ENCODE assay signal across 8 cellular contexts in the genomic region with DNA sequence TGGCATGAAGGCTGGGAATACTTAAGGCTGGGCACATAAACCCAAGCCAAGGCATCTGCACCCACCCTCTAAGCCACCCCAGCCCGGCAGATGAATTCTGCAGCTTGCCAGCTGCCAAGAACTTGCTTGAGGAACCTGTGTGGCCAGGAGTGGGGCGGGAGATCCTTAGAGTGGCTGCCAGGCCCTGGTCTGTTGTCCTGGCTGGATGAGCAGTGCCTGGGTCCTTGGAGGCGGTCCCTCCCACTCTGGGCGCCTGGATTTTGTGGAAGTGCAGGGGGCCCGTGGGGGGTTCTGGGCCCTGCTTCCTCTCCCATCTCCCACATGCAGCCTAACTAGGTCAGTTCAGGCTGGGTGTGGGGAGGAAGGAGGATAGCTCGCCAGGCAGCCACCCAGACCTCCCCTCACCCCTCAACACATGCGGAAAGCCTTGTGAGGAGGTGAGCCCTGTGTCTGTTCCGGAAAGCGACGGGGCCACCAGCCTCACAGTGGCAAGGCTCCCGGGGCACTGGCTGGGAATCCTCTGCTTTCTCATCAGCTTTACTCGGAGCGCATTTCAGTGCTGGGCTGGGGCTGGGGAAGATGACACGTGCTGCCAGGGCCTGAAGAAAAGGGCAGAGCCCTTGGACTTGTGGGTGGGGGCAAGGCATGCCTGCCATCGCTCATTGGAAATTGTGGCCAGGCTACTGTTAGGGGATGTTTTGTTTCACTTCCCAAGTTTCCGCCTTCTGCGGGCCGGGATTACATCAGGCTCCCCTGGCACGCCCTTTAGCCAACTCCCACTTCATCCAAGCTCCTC. TPM values are rescaled to one million over a fixed set of nuclear protein-coding genes. Genes with fewer than 3 reads are reported as not detected.
DNase-seq lines count a peak whose midpoint lies in the region; ATAC-seq and TF ChIP-seq lines count a peak whose summit lies in the region.

No MANE protein-coding gene starts in this region.

- no peaks in the 10 kb centered on the region for H3K36me3 ChIP-seq in HEK293 (ENCODE audit: control insufficient read depth in 2 of 2, insufficient read depth in 1 of 2, low read length in 2 of 2)
- H3K36me3 ChIP-seq in ascending aorta: no peaks in the 10 kb centered on the region

- intact Hi-C loops in ascending aorta (cut with DNase I) (no loop called here), right cardiac atrium (cut with DNase I) (no loop called here)

- ATAC-seq in right cardiac atrium (peak; percentile 90), HG03175 (IDR thresholded peaks at IDR 0.05; ENCODE audit: unreplicated experiment) (no peak)

- no peak overlapping the region for H3K4me3 ChIP-seq in HEK293 (ENCODE audit: low read depth, low read length)
- peak overlapping the region in 1 of 2 donors; percentile 6 for H3K4me3 ChIP-seq in ascending aorta
- H3K4me3 ChIP-seq in right cardiac atrium (ENCODE audit: low read length): no peak overlapping the region

- H3K4me1 ChIP-seq in HEK293 (ENCODE audit: control insufficient read depth, insufficient read depth, low read length) (peaks cover 3% of the 10 kb centered on the region; the same call in 1 of the 2 replicates), ascending aorta (no peaks in the 10 kb centered on the region), right cardiac atrium (ENCODE audit: control insufficient read depth, insufficient read depth, low read length) (peaks cover 3% of the 10 kb centered on the region)

- POLR2A ChIA-PET in HEK293 (lab: Yijun Ruan, JAX): no interaction called here

- 40% methylated on average over 19 of the region's 19 CpGs for WGBS in right cardiac atrium

- TF ChIP-seq CTCF in HEK293 (tag by site-specific recombination; IDR thresholded peaks at IDR 0.05): no peak
- no peak for TF ChIP-seq CTCF in ascending aorta (IDR thresholded peaks at IDR 0.05)
- TF ChIP-seq CTCF in GM13977 (IDR thresholded peaks at IDR 0.05; ENCODE audit: extremely low read depth, insufficient read depth, missing control alignments): no peak

- H3K27me3 ChIP-seq in ascending aorta (peaks cover 1% of the 10 kb centered on the region), right cardiac atrium (ENCODE audit: control insufficient read depth, insufficient read depth) (no peaks in the 10 kb centered on the region)

- H3K9me3 ChIP-seq in HEK293 (ENCODE audit: control insufficient read depth, insufficient read depth, low read depth, low read length) (no peaks in the 10 kb centered on the region), ascending aorta (no peaks in the 10 kb centered on the region), right cardiac atrium (ENCODE audit: control insufficient read depth, low read length) (no peaks in the 10 kb centered on the region)

- H3K27ac ChIP-seq in HEK293 (ENCODE audit: extremely low read depth, low read depth, low read length) (no peak overlapping the region), ascending aorta (peak overlapping the region; percentile 53), right cardiac atrium (ENCODE audit: low read length) (peak overlapping the region; percentile 65)

- in situ Hi-C loops in GM13977 (cut with MboI; ENCODE audit: low pct_unique_long_range_greater_than_20kb, low sequenced_read_pairs, unreplicated experiment): no loop called here

- DNase-seq in ascending aorta (ENCODE audit: low spot score in 2 of 2): peak in 1 of 2 donors; percentile 83
- DNase-seq in right cardiac atrium: peak; percentile 84 to 92 (median 91)
- peak; percentile 83 for DNase-seq in stromal cell of bone marrow (ENCODE audit: low read depth)
- no peak for DNase-seq in RPMI8226
- DNase-seq in NCI-H1048 (lab: John Stamatoyannopoulos, UW): no peak
- DNase-seq in GM13977 (ENCODE audit: low spot score): no peak

- CTCF ChIA-PET in HEK293 (lab: Yijun Ruan, JAX): interaction anchor here (0.6 to 1.6 kb wide), 3 partner anchors 45 to 78 kb away, joined by 4 to 5 read pairs (median 5); no protein-coding TSS in a partner anchor

TF ChIP-seq in HEK293, 187 proteins besides CTCF, POLR2A, EP300 and RAD21:
- TF ChIP-seq ZNF548 (tag by site-specific recombination; IDR thresholded peaks at IDR 0.05) (no peak), MEIS1 (CRISPR knock-in tag; IDR thresholded peaks at IDR 0.05; ENCODE audit: borderline replicate concordance) (no peak), EGR2 (tag by site-specific recombination; IDR thresholded peaks at IDR 0.05; ENCODE audit: low read depth) (0 out of 2 replicates have a peak, but pooled peaks have one; percentile 13), ZNF623 (tag by site-specific recombination; IDR thresholded peaks at IDR 0.05) (no peak), KLF1 (tag by site-specific recombination; IDR thresholded peaks at IDR 0.05) (0 out of 2 replicates have a peak, but pooled peaks have one; percentile 33)
- TF ChIP-seq, protein P1, sequence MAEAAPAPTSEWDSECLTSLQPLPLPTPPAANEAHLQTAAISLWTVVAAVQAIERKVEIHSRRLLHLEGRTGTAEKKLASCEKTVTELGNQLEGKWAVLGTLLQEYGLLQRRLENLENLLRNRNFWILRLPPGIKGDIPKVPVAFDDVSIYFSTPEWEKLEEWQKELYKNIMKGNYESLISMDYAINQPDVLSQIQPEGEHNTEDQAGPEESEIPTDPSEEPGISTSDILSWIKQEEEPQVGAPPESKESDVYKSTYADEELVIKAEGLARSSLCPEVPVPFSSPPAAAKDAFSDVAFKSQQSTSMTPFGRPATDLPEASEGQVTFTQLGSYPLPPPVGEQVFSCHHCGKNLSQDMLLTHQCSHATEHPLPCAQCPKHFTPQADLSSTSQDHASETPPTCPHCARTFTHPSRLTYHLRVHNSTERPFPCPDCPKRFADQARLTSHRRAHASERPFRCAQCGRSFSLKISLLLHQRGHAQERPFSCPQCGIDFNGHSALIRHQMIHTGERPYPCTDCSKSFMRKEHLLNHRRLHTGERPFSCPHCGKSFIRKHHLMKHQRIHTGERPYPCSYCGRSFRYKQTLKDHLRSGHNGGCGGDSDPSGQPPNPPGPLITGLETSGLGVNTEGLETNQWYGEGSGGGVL (tag by site-specific recombination; IDR thresholded peaks at IDR 0.05): no peak
- TF ChIP-seq, protein P2, sequence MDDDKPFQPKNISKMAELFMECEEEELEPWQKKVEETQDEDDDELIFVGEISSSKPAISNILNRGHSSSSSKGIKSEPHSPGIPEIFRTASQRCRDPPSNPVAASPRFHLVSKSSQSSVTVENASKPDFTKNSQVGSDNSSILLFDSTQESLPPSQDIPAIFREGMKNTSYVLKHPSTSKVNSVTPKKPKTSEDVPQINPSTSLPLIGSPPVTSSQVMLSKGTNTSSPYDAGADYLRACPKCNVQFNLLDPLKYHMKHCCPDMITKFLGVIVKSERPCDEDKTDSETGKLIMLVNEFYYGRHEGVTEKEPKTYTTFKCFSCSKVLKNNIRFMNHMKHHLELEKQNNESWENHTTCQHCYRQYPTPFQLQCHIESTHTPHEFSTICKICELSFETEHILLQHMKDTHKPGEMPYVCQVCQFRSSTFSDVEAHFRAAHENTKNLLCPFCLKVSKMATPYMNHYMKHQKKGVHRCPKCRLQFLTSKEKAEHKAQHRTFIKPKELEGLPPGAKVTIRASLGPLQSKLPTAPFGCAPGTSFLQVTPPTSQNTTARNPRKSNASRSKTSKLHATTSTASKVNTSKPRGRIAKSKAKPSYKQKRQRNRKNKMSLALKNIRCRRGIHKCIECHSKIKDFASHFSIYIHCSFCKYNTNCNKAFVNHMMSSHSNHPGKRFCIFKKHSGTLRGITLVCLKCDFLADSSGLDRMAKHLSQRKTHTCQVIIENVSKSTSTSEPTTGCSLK (tag by site-specific recombination; IDR thresholded peaks at IDR 0.05): no peak
- TF ChIP-seq, protein P3, sequence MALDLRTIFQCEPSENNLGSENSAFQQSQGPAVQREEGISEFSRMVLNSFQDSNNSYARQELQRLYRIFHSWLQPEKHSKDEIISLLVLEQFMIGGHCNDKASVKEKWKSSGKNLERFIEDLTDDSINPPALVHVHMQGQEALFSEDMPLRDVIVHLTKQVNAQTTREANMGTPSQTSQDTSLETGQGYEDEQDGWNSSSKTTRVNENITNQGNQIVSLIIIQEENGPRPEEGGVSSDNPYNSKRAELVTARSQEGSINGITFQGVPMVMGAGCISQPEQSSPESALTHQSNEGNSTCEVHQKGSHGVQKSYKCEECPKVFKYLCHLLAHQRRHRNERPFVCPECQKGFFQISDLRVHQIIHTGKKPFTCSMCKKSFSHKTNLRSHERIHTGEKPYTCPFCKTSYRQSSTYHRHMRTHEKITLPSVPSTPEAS (tag by site-specific recombination; IDR thresholded peaks at IDR 0.05): no peak

RNA-seq across cellular contexts. Expression of a gene that starts 8.4 kb away (rescaled TPM):
- total RNA-seq in ascending aorta: 5.3 TPM
- total RNA-seq in right cardiac atrium: 1 to 10 TPM; 4.1 to 7.2 (median 6.1) TPM
- polyA plus RNA-seq in right cardiac atrium: 3.7 TPM

Comparison
In these comparisons a context has a peak if more than half of its experiments do, and no peak if none do; other contexts are left out.
1. DNase-seq: peak in right cardiac atrium (3 of 3) and stromal cell of bone marrow (single experiment); none in RPMI8226 (single experiment), NCI-H1048 (single experiment) and GM13977 (single experiment).